22 cellular contexts compared by ENCODE assay signal in the genomic region with DNA sequence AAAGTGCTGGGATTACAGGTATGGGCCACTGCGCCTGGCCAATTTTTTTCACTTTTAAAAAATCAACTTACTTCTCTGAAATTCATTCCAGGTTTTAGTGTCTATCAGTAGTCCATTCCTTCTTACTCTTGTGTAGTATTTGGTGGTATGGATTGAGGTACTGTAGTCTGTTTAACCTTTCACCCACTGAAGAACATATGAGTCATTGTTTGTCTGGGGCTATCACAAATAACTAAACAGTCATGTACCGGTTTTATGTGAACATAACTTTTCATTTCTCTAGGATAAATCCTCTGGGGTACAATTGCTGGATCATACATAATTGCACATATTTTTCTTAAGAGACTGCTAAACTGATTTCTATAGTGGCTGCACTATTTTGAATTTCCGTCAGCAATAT.
"Had no signal": no experiment of that assay in that cellular context is flagged by ENCODE, and none has a peak within 500 bp of the region (broad histone marks: within the 10 kb centered on the region; RNA-seq: fewer than 3 reads in every experiment).

No MANE protein-coding gene starts in this region.

- H3K4me1 Mint-ChIP-seq: activated CD8-positive, alpha-beta memory T cell treated with anti-CD3 and anti-CD28 coated beads, Interleukin-2, amount 10 ng/mL, durations not matched to agents 7 days and 5 days; brain; endodermal cell; nephron had no signal

- ATAC-seq: activated CD8-positive, alpha-beta memory T cell treated with anti-CD3 and anti-CD28 coated beads, Interleukin-2, amount 10 ng/mL, durations not matched to agents 7 days and 5 days; activated CD8-positive, alpha-beta T cell treated with anti-CD3 and anti-CD28 coated beads, Interleukin-2, amount 10 ng/mL, durations not matched to agents 7 days and 5 days; activated naive CD4-positive, alpha-beta T cell treated with anti-CD3 and anti-CD28 coated beads, Interleukin-2, amount 50 U/mL, for 72 hours; activated T-cell treated with anti-CD3 and anti-CD28 coated beads, Interleukin-2, amount 50 U/mL, for 72 hours; sciatic nerve had no signal

- H3K4me3 Mint-ChIP-seq: activated CD8-positive, alpha-beta memory T cell treated with anti-CD3 and anti-CD28 coated beads, Interleukin-2, amount 10 ng/mL, durations not matched to agents 7 days and 5 days; activated CD8-positive, alpha-beta T cell treated with anti-CD3 and anti-CD28 coated beads, Interleukin-2, amount 10 ng/mL, durations not matched to agents 7 days and 5 days; activated T-cell treated with anti-CD3 and anti-CD28 coated beads, Interleukin-2, amount 50 U/mL, for 72 hours; brain; dendritic cell treated with granulocyte-macrophage colony-stimulating factor and Interleukin-4, amounts not matched to agents 40 ng/mL and 50 ng/mL, for 4 days; endodermal cell; nephron; stimulated activated naive CD8-positive, alpha-beta T cell treated with anti-CD3 and anti-CD28 coated beads, Interleukin-15, Interleukin-2, amounts not matched to agents 100 ng/mL and 50 ng/mL, for 24 hours had no signal

- H3K9me3 Mint-ChIP-seq: brain, endodermal cell, nephron had no signal

- H3K27ac Mint-ChIP-seq: activated CD8-positive, alpha-beta memory T cell treated with anti-CD3 and anti-CD28 coated beads, Interleukin-2, amount 10 ng/mL, durations not matched to agents 7 days and 5 days; activated CD8-positive, alpha-beta T cell treated with anti-CD3 and anti-CD28 coated beads, Interleukin-2, amount 10 ng/mL, durations not matched to agents 7 days and 5 days; activated naive CD4-positive, alpha-beta T cell treated with anti-CD3 and anti-CD28 coated beads, Interleukin-2, amount 50 U/mL, for 72 hours; activated T-cell treated with anti-CD3 and anti-CD28 coated beads, Interleukin-2, amount 50 U/mL, for 72 hours; brain; dendritic cell treated with granulocyte-macrophage colony-stimulating factor and Interleukin-4, amounts not matched to agents 40 ng/mL and 50 ng/mL, for 4 days; endodermal cell; nephron; stimulated activated naive CD8-positive, alpha-beta T cell treated with anti-CD3 and anti-CD28 coated beads, Interleukin-15, Interleukin-2, amounts not matched to agents 100 ng/mL and 50 ng/mL, for 24 hours had no signal

- H3K36me3 Mint-ChIP-seq: activated CD8-positive, alpha-beta memory T cell treated with anti-CD3 and anti-CD28 coated beads, Interleukin-2, amount 10 ng/mL, durations not matched to agents 7 days and 5 days; activated naive CD4-positive, alpha-beta T cell treated with anti-CD3 and anti-CD28 coated beads, Interleukin-2, amount 50 U/mL, for 72 hours; brain had no signal

- H3K27me3 Mint-ChIP-seq: activated CD8-positive, alpha-beta memory T cell treated with anti-CD3 and anti-CD28 coated beads, Interleukin-2, amount 10 ng/mL, durations not matched to agents 7 days and 5 days; brain; dendritic cell treated with granulocyte-macrophage colony-stimulating factor and Interleukin-4, amounts not matched to agents 40 ng/mL and 50 ng/mL, for 4 days; stimulated activated naive CD8-positive, alpha-beta T cell treated with anti-CD3 and anti-CD28 coated beads, Interleukin-15, Interleukin-2, amounts not matched to agents 100 ng/mL and 50 ng/mL, for 24 hours had no signal

- DNase-seq: activated CD4-positive, alpha-beta T cell treated with anti-CD3 and anti-CD28 coated beads, Interleukin-2, amount 50 U/mL, for 1 hour; activated CD4-positive, CD25-positive, alpha-beta regulatory T cell treated with anti-CD3 and anti-CD28 coated beads, Interleukin-2, amount 50 U/mL, for 72 hours; activated CD8-positive, alpha-beta memory T cell treated with anti-CD3 and anti-CD28 coated beads, Interleukin-2, amount 10 ng/mL, durations not matched to agents 7 days and 5 days; activated CD8-positive, alpha-beta T cell treated with anti-CD3 and anti-CD28 coated beads, Interleukin-2, amount 10 ng/mL, durations not matched to agents 7 days and 5 days; activated naive CD4-positive, alpha-beta T cell; activated T-cell treated with anti-CD3 and anti-CD28 coated beads, Interleukin-2, amount 50 U/mL, for 72 hours; caudate nucleus; endodermal cell; esophagus squamous epithelium; islet precursor cell; left ventricle myocardium inferior; posterior cingulate gyrus; stimulated activated CD4-positive, alpha-beta T cell treated with anti-CD3 and anti-CD28 coated beads, Interleukin-12 subunit alpha, Interleukin-12 subunit beta, amount 100 ng/mL, for 4 hours; stimulated activated CD4-positive, alpha-beta T cell treated with anti-CD3 and anti-CD28 coated beads, Interleukin-4, amount 100 ng/mL, for 1 hour; T-helper 2 cell; uterus had no signal
